ENCODE assay signal across 26 cellular contexts in genomic region chr12:130689408-130690405, GRCh38. TPM values are rescaled to one million over a fixed set of nuclear protein-coding genes. Genes with fewer than 3 reads are reported as not detected.
"Had no signal": no experiment of that assay in that cellular context is flagged by ENCODE, and none has a peak within 500 bp of the region (broad histone marks: within the 10 kb centered on the region; RNA-seq: fewer than 3 reads in every experiment).

No MANE protein-coding gene starts in this region.

- DNase-seq: cortex of kidney; effector memory CD8-positive, alpha-beta T cell; erythroblast; esophagus squamous epithelium; foreskin melanocyte; head of caudate nucleus; left cardiac atrium; left lung; mesenchymal stem cell; mucosa of descending colon; naive B cell; stimulated activated CD4-positive, alpha-beta T cell treated with anti-CD3 and anti-CD28 coated beads, Interleukin-4, amount 100 ng/mL, for 4 hours; stimulated activated naive CD8-positive, alpha-beta T cell treated with anti-CD3 and anti-CD28 coated beads, Interleukin-15, Interleukin-2, amounts not matched to agents 100 U/mL and 50 U/mL, for 24 hours; upper lobe of right lung; uterus had no signal

- H3K9me3 Mint-ChIP-seq: effector memory CD8-positive, alpha-beta T cell; mesothelial cell of epicardium; naive B cell; natural killer cell treated with Interleukin-12 subunit alpha and Interleukin-12 subunit beta and Interleukin-15 and Interleukin-18, amount 100 ng/mL, for 72 hours; neural crest cell; stimulated activated memory B cell treated with anti-CD40 and anti-IgM and Interleukin-4, amounts not matched to agents 10 μg/mL and 1 μg/mL and 100 μg/mL, for 72 hours had no signal

- H3K27ac Mint-ChIP-seq: effector memory CD8-positive, alpha-beta T cell; mesothelial cell of epicardium; naive B cell; natural killer cell treated with Interleukin-12 subunit alpha and Interleukin-12 subunit beta and Interleukin-15 and Interleukin-18, amount 100 ng/mL, for 72 hours; stimulated activated memory B cell treated with anti-CD40 and anti-IgM and Interleukin-4, amounts not matched to agents 10 μg/mL and 1 μg/mL and 100 μg/mL, for 72 hours had no signal

- H3K9me3 ChIP-seq: esophagus squamous epithelium, left lung, mucosa of descending colon, prostate gland, right atrium auricular region, thoracic aorta, upper lobe of right lung, uterus had no signal

- H3K36me3 ChIP-seq: esophagus squamous epithelium, left lung, prostate gland, right atrium auricular region, thoracic aorta, tibial nerve, upper lobe of right lung, uterus had no signal

- H3K27ac ChIP-seq: esophagus squamous epithelium, left lung, prostate gland, right atrium auricular region, thoracic aorta, tibial nerve, upper lobe of right lung, uterus had no signal

- H3K4me3 Mint-ChIP-seq: effector memory CD8-positive, alpha-beta T cell; mesothelial cell of epicardium; naive B cell; natural killer cell treated with Interleukin-12 subunit alpha and Interleukin-12 subunit beta and Interleukin-15 and Interleukin-18, amount 100 ng/mL, for 72 hours; neural crest cell; stimulated activated memory B cell treated with anti-CD40 and anti-IgM and Interleukin-4, amounts not matched to agents 10 μg/mL and 1 μg/mL and 100 μg/mL, for 72 hours had no signal

- H3K4me1 Mint-ChIP-seq: naive B cell; stimulated activated memory B cell treated with anti-CD40 and anti-IgM and Interleukin-4, amounts not matched to agents 10 μg/mL and 1 μg/mL and 100 μg/mL, for 72 hours had no signal

- H3K4me3 ChIP-seq: esophagus squamous epithelium, left lung, mucosa of descending colon, prostate gland, right atrium auricular region, thoracic aorta, tibial nerve, upper lobe of right lung, uterus had no signal

- H3K4me1 ChIP-seq: esophagus squamous epithelium, left lung, right atrium auricular region, tibial nerve, upper lobe of right lung, uterus had no signal

- H3K27me3 ChIP-seq: right atrium auricular region, tibial nerve, uterus had no signal

- ATAC-seq: effector memory CD8-positive, alpha-beta T cell; left cardiac atrium; left lung; mucosa of descending colon; natural killer cell treated with Interleukin-12 subunit alpha and Interleukin-12 subunit beta and Interleukin-15 and Interleukin-18, amount 100 ng/mL, for 72 hours; sciatic nerve; stimulated activated memory B cell treated with anti-CD40 and anti-IgM and Interleukin-4, amounts not matched to agents 10 μg/mL and 1 μg/mL and 100 μg/mL, for 72 hours; stimulated activated naive CD8-positive, alpha-beta T cell treated with anti-CD3 and anti-CD28 coated beads, Interleukin-15, Interleukin-2, amounts not matched to agents 100 U/mL and 50 U/mL, for 24 hours; upper lobe of right lung had no signal

- H3K36me3 Mint-ChIP-seq: mesothelial cell of epicardium; naive B cell; natural killer cell treated with Interleukin-12 subunit alpha and Interleukin-12 subunit beta and Interleukin-15 and Interleukin-18, amount 100 ng/mL, for 72 hours; stimulated activated memory B cell treated with anti-CD40 and anti-IgM and Interleukin-4, amounts not matched to agents 10 μg/mL and 1 μg/mL and 100 μg/mL, for 72 hours had no signal

RNA-seq across cellular contexts. Expression of gene RIMBP2, which starts 26.4 kb away (rescaled TPM):
- total RNA-seq: dermis microvascular lymphatic vessel endothelial cell; lung microvascular endothelial cell; natural killer cell treated with Interleukin-12 subunit alpha and Interleukin-12 subunit beta and Interleukin-15 and Interleukin-18, amount 100 ng/mL, for 72 hours had no signal
